ENCODE assay signal across 13 cellular contexts in genomic region chr5:158198636-158199035, GRCh38.
DNase-seq lines count a peak whose midpoint lies in the region; ATAC-seq and TF ChIP-seq lines count a peak whose summit lies in the region.
"Had no signal": no experiment of that assay in that cellular context is flagged by ENCODE, and none has a peak within 500 bp of the region (broad histone marks: within the 10 kb centered on the region; RNA-seq: fewer than 3 reads in every experiment).

No MANE protein-coding gene starts in this region.

- TF ChIP-seq CTCF in GM13976 (IDR thresholded peaks at IDR 0.05; ENCODE audit: borderline replicate concordance, control extremely low read depth, extremely low read depth, insufficient read depth, missing control alignments) (no peak), OCI-LY3 (IDR thresholded peaks at IDR 0.05; ENCODE audit: low read depth, low read length) (no peak)

- ATAC-seq in GM19468 (IDR thresholded peaks at IDR 0.05; ENCODE audit: extremely low read depth, unreplicated experiment), result peak; percentile 83
- peak; percentile 91 for ATAC-seq in HG03039 (IDR thresholded peaks at IDR 0.05; ENCODE audit: unreplicated experiment)
- ATAC-seq in right cardiac atrium, result no peak
- no peak for ATAC-seq in esophagus mucosa

- H4K20me1 ChIP-seq in OCI-LY3 (ENCODE audit: insufficient read depth, low read length), result no peaks in the 10 kb centered on the region

- in situ Hi-C loops in GM13976 (cut with MboI; ENCODE audit: low sequenced_read_pairs, unreplicated experiment), result no loop called here
- in situ Hi-C loops in ACHN (cut with HindIII; ENCODE audit: low pct_ligation_motif_present, low pct_unique_long_range_greater_than_20kb, low sequenced_read_pairs), result no loop called here

- no peak overlapping the region for H3K9ac ChIP-seq in OCI-LY3 (ENCODE audit: low read length)

- H3K27me3 ChIP-seq in OCI-LY3 (ENCODE audit: low read depth, low read length), result no peaks in the 10 kb centered on the region
- no peaks in the 10 kb centered on the region for H3K27me3 ChIP-seq in right cardiac atrium (ENCODE audit: control insufficient read depth, insufficient read depth)
- H3K27me3 ChIP-seq: ascending aorta had no signal

- WGBS in right cardiac atrium, result 81% methylated on average over 6 of the region's 6 CpGs

- no peak overlapping the region; the same call in 1 of the 2 replicates for H2AFZ ChIP-seq in OCI-LY3 (ENCODE audit: low read depth, low read length)

- H3K4me3 ChIP-seq in OCI-LY3 (ENCODE audit: low read length) (0 out of 2 replicates have a peak overlapping the region, but pooled peaks have one; percentile 20), right cardiac atrium (ENCODE audit: low read length) (no peak overlapping the region)
- H3K4me3 ChIP-seq: ascending aorta had no signal

- no peaks in the 10 kb centered on the region for H3K79me2 ChIP-seq in OCI-LY3 (ENCODE audit: low read length)

- intact Hi-C loops in right cardiac atrium (cut with DNase I), result no loop called here

- H3K4me1 ChIP-seq in OCI-LY3 (ENCODE audit: low read length), result peaks cover 22% of the 10 kb centered on the region
- H3K4me1 ChIP-seq in right cardiac atrium (ENCODE audit: control insufficient read depth, insufficient read depth, low read length), result no peaks in the 10 kb centered on the region
- H3K4me1 ChIP-seq: ascending aorta had no signal

- peak; percentile 55 for DNase-seq in GM13976 (ENCODE audit: low spot score)
- no peak for DNase-seq in EL
- no peak for DNase-seq in ACHN
- no peak for DNase-seq in right cardiac atrium
- DNase-seq: activated CD4-positive, alpha-beta memory T cell treated with anti-CD3 and anti-CD28 coated beads for 36 hours; erythroblast; H9 had no signal

- H3K27ac ChIP-seq in OCI-LY3 (ENCODE audit: low read length) (no peak overlapping the region), right cardiac atrium (ENCODE audit: low read length) (no peak overlapping the region)
- H3K27ac ChIP-seq: ascending aorta, C4-2B had no signal

- no peaks in the 10 kb centered on the region for H3K36me3 ChIP-seq in OCI-LY3 (replicated peaks; ENCODE audit: low read depth, low read length)
- H3K36me3 ChIP-seq: ascending aorta had no signal

- peak overlapping the region; percentile 58 for H3K4me2 ChIP-seq in OCI-LY3 (ENCODE audit: low read length)

- H3K9me3 ChIP-seq in OCI-LY3 (ENCODE audit: insufficient read depth, low read length) (no peaks in the 10 kb centered on the region), right cardiac atrium (ENCODE audit: control insufficient read depth, low read length) (no peaks in the 10 kb centered on the region)

Comparison
In these comparisons a context has a peak if more than half of its experiments do, and no peak if none do; other contexts are left out.
1. ATAC-seq: peak in GM19468 (single experiment) and HG03039 (single experiment); none in right cardiac atrium (0 of 2) and esophagus mucosa (single experiment).